17 cellular contexts compared by ENCODE assay signal in the genomic region with DNA sequence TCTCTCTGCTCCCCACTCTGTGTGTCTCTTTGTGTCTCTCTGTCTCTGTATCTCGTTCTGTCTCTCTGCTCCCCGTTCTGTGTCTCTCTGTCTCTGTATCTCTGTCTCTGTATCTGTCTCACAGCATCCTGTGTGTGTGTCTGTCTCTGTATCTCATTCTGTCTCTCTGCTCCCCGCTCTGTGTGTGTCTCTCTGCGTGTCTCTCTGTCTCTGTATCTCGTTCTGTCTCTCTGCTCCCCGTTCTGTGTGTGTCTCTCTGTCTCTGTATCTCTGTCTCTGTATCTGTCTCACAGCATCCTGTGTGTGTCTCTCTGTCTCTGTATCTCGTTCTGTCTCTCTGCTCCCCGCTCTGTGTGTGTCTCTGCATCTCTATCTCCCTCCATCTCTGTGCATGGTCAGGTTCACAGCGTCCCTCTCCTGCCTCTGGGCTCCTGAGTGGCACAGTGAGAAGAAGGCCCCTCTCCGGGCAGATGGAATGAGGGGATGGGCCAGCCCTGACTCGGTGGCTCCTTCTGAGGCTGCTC. TPM values are rescaled to one million over a fixed set of nuclear protein-coding genes. Genes with fewer than 3 reads are reported as not detected.
DNase-seq lines count a peak whose midpoint lies in the region; ATAC-seq, FAIRE-seq and TF ChIP-seq lines count a peak whose summit lies in the region.
"Had no signal": no experiment of that assay in that cellular context is flagged by ENCODE, and none has a peak within 500 bp of the region (broad histone marks: within the 10 kb centered on the region; RNA-seq: fewer than 3 reads in every experiment).

No MANE protein-coding gene starts in this region.

- TF ChIP-seq CTCF in left ventricle myocardium inferior (IDR thresholded peaks at IDR 0.05; ENCODE audit: borderline replicate concordance) (no peak), endothelial cell of umbilical vein (IDR thresholded peaks at IDR 0.05; ENCODE audit: extremely low read depth in 1 of 2, insufficient read depth in 1 of 2, low read depth in 1 of 2, low read length in 2 of 2) (no peak), progenitor cell of endocrine pancreas (IDR thresholded peaks at IDR 0.05; ENCODE audit: unreplicated experiment) (no peak), vagina (IDR thresholded peaks at IDR 0.05) (no peak), Caco-2 (IDR thresholded peaks at IDR 0.05; ENCODE audit: insufficient read depth in 1 of 2, low read depth in 1 of 2, low read length in 1 of 2, severe bottlenecking in 1 of 2, unreplicated experiment in 1 of 2) (no peak)

- H3K9me3 Mint-ChIP-seq in progenitor cell of endocrine pancreas (ENCODE audit: low read depth) (no peaks in the 10 kb centered on the region), Caco-2 (ENCODE audit: unreplicated experiment) (no peaks in the 10 kb centered on the region)

- no peak overlapping the region for H3K9ac ChIP-seq in endothelial cell of umbilical vein (replicated peaks; ENCODE audit: extremely low read depth, insufficient read depth, low read length)

- no peak for ATAC-seq in HG02610 (IDR thresholded peaks at IDR 0.05; ENCODE audit: unreplicated experiment)
- ATAC-seq in HG03175 (IDR thresholded peaks at IDR 0.05; ENCODE audit: unreplicated experiment): no peak

- H3K36me3 Mint-ChIP-seq in progenitor cell of endocrine pancreas (ENCODE audit: insufficient read depth) (no peaks in the 10 kb centered on the region), Caco-2 (ENCODE audit: insufficient read depth, unreplicated experiment) (no peaks in the 10 kb centered on the region)

- TF ChIP-seq POLR2A in endothelial cell of umbilical vein (IDR thresholded peaks at IDR 0.05; ENCODE audit: low read depth, low read length) (no peak), vagina (IDR thresholded peaks at IDR 0.05) (no peak)

- H3K4me1 Mint-ChIP-seq in progenitor cell of endocrine pancreas (ENCODE audit: low read depth) (no peaks in the 10 kb centered on the region), Caco-2 (ENCODE audit: low read depth, unreplicated experiment) (no peaks in the 10 kb centered on the region)

- H3K4me3 ChIP-seq in left ventricle myocardium inferior (no peak overlapping the region), endothelial cell of umbilical vein (replicated peaks in 1 of 3; ENCODE audit: insufficient read depth in 1 of 3, low read depth in 1 of 3, low read length in 3 of 3) (no peak overlapping the region), vagina (no peak overlapping the region), Caco-2 (ENCODE audit: low read depth, low read length) (no peak overlapping the region)
- H3K4me3 ChIP-seq: mucosa of descending colon had no signal

- BruUV-seq in endothelial cell of umbilical vein (replicated peaks; lab: Mats Ljungman, UMichigan): no TSS peak
- no TSS peak for BruUV-seq in Caco-2 (replicated peaks; lab: Mats Ljungman, UMichigan)

- FAIRE-seq in endothelial cell of umbilical vein (lab: Jason Lieb, UNC): no peak
- FAIRE-seq: frontal cortex had no signal

- no peak overlapping the region for H3K4me3 Mint-ChIP-seq in progenitor cell of endocrine pancreas (ENCODE audit: low read depth)
- H3K4me3 Mint-ChIP-seq in Caco-2 (ENCODE audit: unreplicated experiment): no peak overlapping the region

- no peaks in the 10 kb centered on the region for H3K9me1 ChIP-seq in endothelial cell of umbilical vein (replicated peaks; ENCODE audit: control insufficient read depth, extremely low read depth, insufficient read depth, low read length)

- no peaks in the 10 kb centered on the region for H4K20me1 ChIP-seq in endothelial cell of umbilical vein (replicated peaks; ENCODE audit: control insufficient read depth, extremely low read depth, insufficient read depth, low read length)

- H3K27ac Mint-ChIP-seq in progenitor cell of endocrine pancreas (peak overlapping the region; percentile 42), Caco-2 (ENCODE audit: unreplicated experiment) (no peak overlapping the region)

- H3K4me1 ChIP-seq in left ventricle myocardium inferior (peaks cover 83% of the 10 kb centered on the region), endothelial cell of umbilical vein (ENCODE audit: control insufficient read depth, extremely low read depth, insufficient read depth, low read length) (peaks cover 14% of the 10 kb centered on the region), vagina (peaks cover 62% of the 10 kb centered on the region), Caco-2 (peaks cover 5% of the 10 kb centered on the region; the same call in 1 of the 2 replicates)

- no peak for DNase-seq in left ventricle myocardium inferior
- DNase-seq in cardiac septum (ENCODE audit: low spot score): no peak
- DNase-seq in endothelial cell of umbilical vein (ENCODE audit: low read depth, low spot score): no peak
- DNase-seq in progenitor cell of endocrine pancreas (ENCODE audit: low spot score, unreplicated experiment): no peak
- DNase-seq in vagina (ENCODE audit: extremely low spot score in 2 of 2): no peak
- no peak for DNase-seq in Caco-2
- DNase-seq: activated CD4-positive, alpha-beta T cell treated with anti-CD3 and anti-CD28 coated beads, Interleukin-2, amount 50 U/mL, for 48 hours; effector CD8-positive, alpha-beta T cell; Karpas-422; NCI-H510A; stimulated activated naive CD4-positive, alpha-beta T cell treated with Interleukin-2 at 50 U/mL for 16 hours; T-helper 9 cell had no signal

- H3K36me3 ChIP-seq in left ventricle myocardium inferior: no peaks in the 10 kb centered on the region
- H3K36me3 ChIP-seq in endothelial cell of umbilical vein (ENCODE audit: control insufficient read depth in 2 of 2, extremely low read depth in 1 of 2, insufficient read depth in 2 of 2, low read length in 2 of 2): no peaks in the 10 kb centered on the region
- H3K36me3 ChIP-seq in vagina: no peaks in the 10 kb centered on the region
- H3K36me3 ChIP-seq in Caco-2 (ENCODE audit: control insufficient read depth, insufficient read depth, low read length): no peaks in the 10 kb centered on the region

- peak overlapping the region; percentile 25 for H2AFZ ChIP-seq in endothelial cell of umbilical vein (ENCODE audit: low read depth, low read length)

- CTCF ChIA-PET in endothelial cell of umbilical vein (lab: Charles Lee) (interaction anchor here (0.8 to 2.8 kb wide), 4 partner anchors 21 to 102 kb away, joined by 3 to 13 read pairs (median 4); no protein-coding TSS in a partner anchor), Caco-2 (lab: Charles Lee) (no interaction called here)

- POLR2A ChIA-PET in endothelial cell of umbilical vein (lab: Charles Lee): no interaction called here
- POLR2A ChIA-PET in Caco-2 (lab: Charles Lee): no interaction called here

- H3K4me2 ChIP-seq in endothelial cell of umbilical vein (ENCODE audit: insufficient read depth, low read length): no peak overlapping the region

- H3K9me3 ChIP-seq in left ventricle myocardium inferior (replicated peaks): no peaks in the 10 kb centered on the region
- no peaks in the 10 kb centered on the region for H3K9me3 ChIP-seq in endothelial cell of umbilical vein (replicated peaks; ENCODE audit: control insufficient read depth, insufficient read depth, low read length)
- no peaks in the 10 kb centered on the region for H3K9me3 ChIP-seq in vagina
- no peaks in the 10 kb centered on the region for H3K9me3 ChIP-seq in Caco-2
- H3K9me3 ChIP-seq: mucosa of descending colon had no signal

- no peaks in the 10 kb centered on the region for H3K79me2 ChIP-seq in endothelial cell of umbilical vein (ENCODE audit: control insufficient read depth, insufficient read depth, low read length)

- H3K27me3 Mint-ChIP-seq in progenitor cell of endocrine pancreas (peaks cover 22% of the 10 kb centered on the region), Caco-2 (ENCODE audit: insufficient read depth, unreplicated experiment) (peaks cover 7% of the 10 kb centered on the region)

- no peaks in the 10 kb centered on the region for H3K27me3 ChIP-seq in left ventricle myocardium inferior (ENCODE audit: low read depth)
- no peaks in the 10 kb centered on the region for H3K27me3 ChIP-seq in endothelial cell of umbilical vein (ENCODE audit: control insufficient read depth in 2 of 2, insufficient read depth in 2 of 2, low read length in 2 of 2)
- no peaks in the 10 kb centered on the region for H3K27me3 ChIP-seq in vagina
- no peaks in the 10 kb centered on the region for H3K27me3 ChIP-seq in Caco-2 (replicated peaks; ENCODE audit: control insufficient read depth, insufficient read depth, low read length)

- intact Hi-C loops in left ventricle myocardium inferior (cut with micrococcal nuclease) (no loop called here), cardiac septum (cut with DNase I) (no loop called here), endothelial cell of umbilical vein (cut with micrococcal nuclease) (no loop called here), vagina (cut with DNase I) (no loop called here), Caco-2 (cut with micrococcal nuclease; ENCODE audit: unreplicated experiment) (no loop called here)

- dilution Hi-C loops in endothelial cell of umbilical vein (cut with MboI; ENCODE audit: extremely low pct_ligation_motif_present, low sequenced_read_pairs): no loop called here

- H3K27ac ChIP-seq in left ventricle myocardium inferior (replicated peaks) (peak overlapping the region; percentile 94), endothelial cell of umbilical vein (ENCODE audit: insufficient read depth, low read depth, low read length) (no peak overlapping the region), vagina (peak overlapping the region; percentile 51)

TF ChIP-seq in endothelial cell of umbilical vein, 7 proteins besides CTCF, POLR2A, EP300 and RAD21 (continues in another document):
- TF ChIP-seq, protein P1, sequence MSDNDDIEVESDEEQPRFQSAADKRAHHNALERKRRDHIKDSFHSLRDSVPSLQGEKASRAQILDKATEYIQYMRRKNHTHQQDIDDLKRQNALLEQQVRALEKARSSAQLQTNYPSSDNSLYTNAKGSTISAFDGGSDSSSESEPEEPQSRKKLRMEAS (IDR thresholded peaks at IDR 0.05; ENCODE audit: insufficient read depth, insufficient read length): no peak
- TF ChIP-seq GATA2 (IDR thresholded peaks at IDR 0.05; ENCODE audit: insufficient read depth, insufficient read length, low read depth, low read length) (no peak), MYC (IDR thresholded peaks at IDR 0.05; ENCODE audit: low read depth, low read length) (no peak), POLR2AphosphoS5 (IDR thresholded peaks at IDR 0.05; ENCODE audit: insufficient read depth, low read depth, low read length) (no peak)

RNA-seq across cellular contexts. Expression of a gene that starts 38.9 kb away (rescaled TPM):
- total RNA-seq in left ventricle myocardium inferior (not detected), cardiac septum (not detected), endothelial cell of umbilical vein (not detected in 2 replicates), progenitor cell of endocrine pancreas (0.43 and 0.80 TPM in 2 replicates), vagina (not detected), Caco-2 (2022) (not detected in 2 replicates)
- 0.07 and 0.30 TPM in 2 replicates for polyA plus RNA-seq in endothelial cell of umbilical vein
- 0.13 TPM in 1 of 2 replicates, not detected in the other for polyA plus RNA-seq in endothelial cell of umbilical vein (2011; cell fraction: cytosol; rRNA removed)
- polyA plus RNA-seq in endothelial cell of umbilical vein (2011; cell fraction: nucleus; rRNA removed): 2.5 and 3.1 TPM in 2 replicates
- polyA plus RNA-seq in endothelial cell of umbilical vein (2012): 0.15 and 0.23 TPM in 2 replicates
- polyA minus RNA-seq in endothelial cell of umbilical vein: not detected in 2 replicates
- not detected for polyA minus RNA-seq in endothelial cell of umbilical vein (2011; cell fraction: cytosol; rRNA and poly(A)+ RNA removed)
- 0.38 TPM in 1 of 2 replicates, not detected in the other for polyA minus RNA-seq in endothelial cell of umbilical vein (2011; cell fraction: nucleus; rRNA and poly(A)+ RNA removed)
- total RNA-seq: mucosa of descending colon, renal cortical epithelial cell had no signal
